1 cellular context compared by ENCODE assay signal in genomic region chr5:172886974-172887491, GRCh38.
TF ChIP-seq lines count a peak whose summit lies in the region.

No MANE protein-coding gene starts in this region.

TF ChIP-seq in HepG2, 621 proteins besides CTCF, POLR2A, EP300 and RAD21 (continued from another document and continues in another):
- no peak for TF ChIP-seq RAD51 (IDR thresholded peaks at IDR 0.05; ENCODE audit: borderline replicate concordance)
- no peak for TF ChIP-seq ZNF292 (CRISPR knock-in tag; IDR thresholded peaks at IDR 0.05; ENCODE audit: borderline replicate concordance, low read depth)
- peak; percentile 38; the same call in 1 of the 2 replicates for TF ChIP-seq ARID4A (CRISPR knock-in tag; IDR thresholded peaks at IDR 0.05; ENCODE audit: borderline replicate concordance)
- no peak for TF ChIP-seq EZH2 (conservative IDR thresholded peaks at IDR 0.05; ENCODE audit: low read depth, low read length)
- TF ChIP-seq FOXA3 (CRISPR knock-in tag; IDR thresholded peaks at IDR 0.05) = peak; percentile 49; the same call in 1 of the 2 replicates
- no peak for TF ChIP-seq PPARG (CRISPR knock-in tag; conservative IDR thresholded peaks at IDR 0.05)
- TF ChIP-seq ZNF142 (CRISPR knock-in tag; IDR thresholded peaks at IDR 0.05) = no peak
- no peak for TF ChIP-seq HES4 (CRISPR knock-in tag; IDR thresholded peaks at IDR 0.05; ENCODE audit: borderline replicate concordance)
- no peak for TF ChIP-seq CC2D1A (CRISPR knock-in tag; IDR thresholded peaks at IDR 0.05)
- no peak for TF ChIP-seq DDIT3 (CRISPR knock-in tag; IDR thresholded peaks at IDR 0.05)
- no peak for TF ChIP-seq SMAD3 (CRISPR knock-in tag; IDR thresholded peaks at IDR 0.05)
- no peak for TF ChIP-seq XRCC5 (optimal IDR thresholded peaks at IDR 0.05; ENCODE audit: low read length)
- no peak for TF ChIP-seq STAT5B (CRISPR knock-in tag; IDR thresholded peaks at IDR 0.05)
- no peak for TF ChIP-seq ZNF782 (CRISPR knock-in tag; IDR thresholded peaks at IDR 0.05; ENCODE audit: borderline replicate concordance)
- TF ChIP-seq ARID5B (CRISPR knock-in tag; IDR thresholded peaks at IDR 0.05) = peak; percentile 56; the same call in 1 of the 2 replicates
- TF ChIP-seq ZNF878 (CRISPR knock-in tag; IDR thresholded peaks at IDR 0.05) = no peak
- TF ChIP-seq HOXA7 (CRISPR knock-in tag; IDR thresholded peaks at IDR 0.05) = no peak
- peak; percentile 51; the same call in 1 of the 2 replicates for TF ChIP-seq TCF7 (IDR thresholded peaks at IDR 0.05; ENCODE audit: low read depth)
- no peak for TF ChIP-seq HDAC6 (IDR thresholded peaks at IDR 0.05; ENCODE audit: low read depth, low read length)
- no peak for TF ChIP-seq MZF1 (CRISPR knock-in tag; IDR thresholded peaks at IDR 0.05; ENCODE audit: borderline replicate concordance)
- TF ChIP-seq CEBPG (CRISPR knock-in tag; IDR thresholded peaks at IDR 0.05) = peak; percentile 92
- TF ChIP-seq FOXA1 (IDR thresholded peaks at IDR 0.05) = no peak
- 0 out of 2 replicates have a peak, but pooled peaks have one; percentile 7 for TF ChIP-seq FOXA1 (CRISPR knock-in tag; IDR thresholded peaks at IDR 0.05)
- no peak for TF ChIP-seq HDAC1 (CRISPR knock-in tag; IDR thresholded peaks at IDR 0.05)
- no peak for TF ChIP-seq PCBP2 (optimal IDR thresholded peaks at IDR 0.05; ENCODE audit: low read depth, low read length, poor library complexity, severe bottlenecking)
- peak; percentile 20; the same call in 1 of the 2 replicates for TF ChIP-seq SMC3 (IDR thresholded peaks at IDR 0.05; ENCODE audit: low read length)
- 0 out of 2 replicates have a peak, but pooled peaks have one; percentile 14 for TF ChIP-seq GABPB1 (CRISPR knock-in tag; IDR thresholded peaks at IDR 0.05)
- TF ChIP-seq ZMYM4 (CRISPR knock-in tag; IDR thresholded peaks at IDR 0.05) = no peak
- TF ChIP-seq SALL1 (CRISPR knock-in tag; IDR thresholded peaks at IDR 0.05) = peak; percentile 36; the same call in 1 of the 2 replicates
- TF ChIP-seq ATF4 (CRISPR knock-in tag; IDR thresholded peaks at IDR 0.05) = peak; percentile 43 to 98; a peak in 2 of 4 replicates
- TF ChIP-seq BCL6 (CRISPR knock-in tag; IDR thresholded peaks at IDR 0.05) = peak; percentile 47; the same call in 1 of the 2 replicates
- no peak for TF ChIP-seq ZNF362 (CRISPR knock-in tag; IDR thresholded peaks at IDR 0.05; ENCODE audit: borderline replicate concordance)
- TF ChIP-seq ETS1 (CRISPR knock-in tag; IDR thresholded peaks at IDR 0.05) = no peak
- TF ChIP-seq TEAD3 (CRISPR knock-in tag; optimal IDR thresholded peaks at IDR 0.05; ENCODE audit: borderline replicate concordance) = peak; percentile 12
- 0 out of 2 replicates have a peak, but pooled peaks have one; percentile 45 for TF ChIP-seq NCOA2 (CRISPR knock-in tag; IDR thresholded peaks at IDR 0.05)
- TF ChIP-seq HNF4G (IDR thresholded peaks at IDR 0.05; ENCODE audit: borderline replicate concordance, low read depth, low read length) = peak; percentile 39; the same call in 1 of the 2 replicates
- TF ChIP-seq HNF4G (CRISPR knock-in tag; IDR thresholded peaks at IDR 0.05; ENCODE audit: borderline replicate concordance, low read depth) = no peak
- no peak for TF ChIP-seq TMF1 (CRISPR knock-in tag; IDR thresholded peaks at IDR 0.05; ENCODE audit: low read depth)
- peak; percentile 76 for TF ChIP-seq BHLHE40 (IDR thresholded peaks at IDR 0.05; ENCODE audit: low read length)
- TF ChIP-seq ZNF414 (CRISPR knock-in tag; IDR thresholded peaks at IDR 0.05) = 0 out of 2 replicates have a peak, but pooled peaks have one; percentile 34
- no peak for TF ChIP-seq SMAD9 (CRISPR knock-in tag; IDR thresholded peaks at IDR 0.05)
- no peak for TF ChIP-seq SP140L (CRISPR knock-in tag; IDR thresholded peaks at IDR 0.05; ENCODE audit: borderline replicate concordance)
- TF ChIP-seq HMG20A (CRISPR knock-in tag; IDR thresholded peaks at IDR 0.05; ENCODE audit: borderline replicate concordance) = peak; percentile 54; the same call in 1 of the 2 replicates
- no peak for TF ChIP-seq NFE2L1 (CRISPR knock-in tag; IDR thresholded peaks at IDR 0.05; ENCODE audit: borderline replicate concordance)
- TF ChIP-seq ZFP36 (IDR thresholded peaks at IDR 0.05; ENCODE audit: borderline replicate concordance, low read depth, low read length, partially characterized antibody) = no peak
- no peak for TF ChIP-seq TFDP2 (CRISPR knock-in tag; IDR thresholded peaks at IDR 0.05)
